ENCODE assay signal across 8 cellular contexts in genomic region chr1:153540394-153541361, GRCh38. TPM values are rescaled to one million over a fixed set of nuclear protein-coding genes. Genes with fewer than 3 reads are reported as not detected.
DNase-seq lines count a peak whose midpoint lies in the region; ATAC-seq and TF ChIP-seq lines count a peak whose summit lies in the region.

TSS of gene S100A5 (minus strand) at chr1:153540934. CDS start at chr1:153540191, 743 bp downstream.

- H3K4me1 ChIP-seq in GM23248 (ENCODE audit: insufficient read depth) (peaks cover 57% of the 10 kb centered on the region), neutrophil (ENCODE audit: control insufficient read depth in 1 of 2, insufficient read depth in 1 of 2, low read depth in 1 of 2, low read length in 1 of 2) (peaks cover 82 to 95% of the 10 kb centered on the region in 2 experiments)

- H3K9me2 ChIP-seq in GM23248 (ENCODE audit: insufficient read depth): no peaks in the 10 kb centered on the region

- H3K4me2 ChIP-seq in GM23248 (ENCODE audit: unreplicated experiment): peak within 1 kb of the TSS; percentile 56

- no peak for TF ChIP-seq CTCF in neutrophil (IDR thresholded peaks at IDR 0.05)

- no peak for TF ChIP-seq POLR2A in GM18505 (IDR thresholded peaks at IDR 0.05; ENCODE audit: borderline replicate concordance, extremely low read depth, insufficient read depth, insufficient read length)

- H3K27ac ChIP-seq in GM23248 (no peak within 1 kb of the TSS; the same call in 1 of the 2 replicates), angular gyrus (ENCODE audit: low read depth, low read length) (peak within 1 kb of the TSS; percentile 11), neutrophil (peak within 1 kb of the TSS; percentile 97)

- DNase-seq in GM23248 (peak; percentile 71), SKM-1 (lab: John Stamatoyannopoulos, UW; ENCODE audit: unreplicated experiment) (peak; percentile 93), left lobe of liver (ENCODE audit: low spot score) (no peak), NCI-H1105 treated with DMSO at 0.1 percent for 48 hours (lab: John Stamatoyannopoulos, UW) (no peak)
- DNase-seq in effector CD8-positive, alpha-beta T cell (lab: John Stamatoyannopoulos, UW): no peak

- peaks cover 11% of the 10 kb centered on the region for H3K79me2 ChIP-seq in GM23248 (ENCODE audit: insufficient read depth)

- H2AFZ ChIP-seq in GM23248: peak within 1 kb of the TSS; percentile 17; the same call in 1 of the 2 replicates

- no peak within 1 kb of the TSS for H3K9ac ChIP-seq in GM23248

- H3F3A ChIP-seq in GM23248 (ENCODE audit: insufficient read depth): peaks cover 55% of the 10 kb centered on the region

- H4K20me1 ChIP-seq in GM23248 (ENCODE audit: insufficient read depth): no peaks in the 10 kb centered on the region

- H3K9me3 ChIP-seq in GM23248 (ENCODE audit: low read depth) (no peaks in the 10 kb centered on the region), neutrophil (no peaks in the 10 kb centered on the region)

- in situ Hi-C loops in GM23248 (cut with MboI): no loop called here

- H3K4me3 ChIP-seq in GM23248: no peak within 1 kb of the TSS
- peak within 1 kb of the TSS; percentile 51 to 76 for H3K4me3 ChIP-seq in neutrophil (ENCODE audit: low read depth in 1 of 2, low read length in 1 of 2)

- H3K36me3 ChIP-seq in GM23248 (ENCODE audit: low read depth) (no peaks in the 10 kb centered on the region), neutrophil (peaks cover 22% of the 10 kb centered on the region)

- no peak for ATAC-seq in left lobe of liver
- ATAC-seq in GM18505 (IDR thresholded peaks at IDR 0.05; ENCODE audit: unreplicated experiment): no peak

- WGBS in GM23248 (ENCODE audit: low coverage in 1 of 2, low lambda C conversion rate in 2 of 2, missing lambda C conversion rate in 2 of 2), 2 experiments: 61 to 62% methylated on average over 11 of the region's 11 CpGs

- H3K27me3 ChIP-seq in GM23248 (replicated peaks; ENCODE audit: insufficient read depth): no peaks in the 10 kb centered on the region
- H3K27me3 ChIP-seq in neutrophil: no peaks in the 10 kb centered on the region

RNA-seq across cellular contexts. Expression of gene S100A5, which starts in this region (rescaled TPM):
- not detected in 2 replicates for total RNA-seq in GM23248 (2014; rRNA removed; shearing (Covaris generic))
- polyA plus RNA-seq in GM23248 (2016; fragmentation: Nextera tagmentation; extraction: Ambion mirVana): 0.41 TPM in 1 of 2 replicates, not detected in the other
- not detected for total RNA-seq in left lobe of liver

Comparison
In these comparisons a context has a peak if more than half of its experiments do, and no peak if none do; other contexts are left out.
1. Peak in DNase-seq and H3K4me2 ChIP-seq in GM23248; RNA of the gene not detected or under 1 TPM.